1 cellular context compared by ENCODE assay signal in the genomic region with DNA sequence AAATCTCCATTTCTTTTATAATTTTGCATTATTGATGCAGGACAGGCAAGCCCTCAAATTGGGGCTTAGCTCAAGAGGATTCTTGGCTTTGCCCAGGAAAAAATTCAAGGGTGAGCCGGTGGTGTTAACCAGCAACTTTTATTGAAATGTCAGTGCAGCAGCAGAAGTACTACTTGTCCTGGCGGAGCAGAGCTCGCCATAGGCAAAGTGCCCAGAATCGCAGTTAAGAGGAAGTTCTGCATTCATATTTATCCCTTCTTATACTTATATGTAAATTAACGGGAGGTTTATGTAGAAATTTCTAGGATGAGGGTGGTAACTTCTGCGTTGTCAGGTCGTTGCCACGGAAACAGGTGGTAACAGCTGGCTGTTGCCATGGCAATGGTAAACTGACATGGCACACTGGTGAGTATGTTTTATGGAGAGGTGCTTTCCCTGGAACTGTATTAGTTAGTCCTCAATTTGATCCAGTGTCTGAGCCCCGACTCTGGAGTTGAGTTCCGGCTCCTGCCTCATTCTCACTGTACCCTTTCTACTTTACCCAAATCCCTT.
TF ChIP-seq lines count a peak whose summit lies in the region.

No MANE protein-coding gene starts in this region.

TF ChIP-seq in endothelial cell of umbilical vein, 7 proteins besides CTCF, POLR2A, EP300 and RAD21:
- no peak for TF ChIP-seq GATA2 (IDR thresholded peaks at IDR 0.05; ENCODE audit: insufficient read depth, insufficient read length, low read depth, low read length)
- no peak for TF ChIP-seq EZH2 (IDR thresholded peaks at IDR 0.05; ENCODE audit: borderline replicate concordance, low read depth, low read length, severe bottlenecking)
- TF ChIP-seq JUN (IDR thresholded peaks at IDR 0.05; ENCODE audit: borderline replicate concordance, insufficient read depth, insufficient read length, low read depth): no peak
- TF ChIP-seq POLR2AphosphoS5 (IDR thresholded peaks at IDR 0.05; ENCODE audit: insufficient read depth, low read depth, low read length): no peak
- TF ChIP-seq MYC (IDR thresholded peaks at IDR 0.05; ENCODE audit: low read depth, low read length): no peak
- TF ChIP-seq FOS (IDR thresholded peaks at IDR 0.05; ENCODE audit: borderline replicate concordance, insufficient read depth, low read length): no peak
- TF ChIP-seq, protein P1, sequence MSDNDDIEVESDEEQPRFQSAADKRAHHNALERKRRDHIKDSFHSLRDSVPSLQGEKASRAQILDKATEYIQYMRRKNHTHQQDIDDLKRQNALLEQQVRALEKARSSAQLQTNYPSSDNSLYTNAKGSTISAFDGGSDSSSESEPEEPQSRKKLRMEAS (IDR thresholded peaks at IDR 0.05; ENCODE audit: insufficient read depth, insufficient read length): no peak
